22 cellular contexts compared by ENCODE assay signal in the genomic region with DNA sequence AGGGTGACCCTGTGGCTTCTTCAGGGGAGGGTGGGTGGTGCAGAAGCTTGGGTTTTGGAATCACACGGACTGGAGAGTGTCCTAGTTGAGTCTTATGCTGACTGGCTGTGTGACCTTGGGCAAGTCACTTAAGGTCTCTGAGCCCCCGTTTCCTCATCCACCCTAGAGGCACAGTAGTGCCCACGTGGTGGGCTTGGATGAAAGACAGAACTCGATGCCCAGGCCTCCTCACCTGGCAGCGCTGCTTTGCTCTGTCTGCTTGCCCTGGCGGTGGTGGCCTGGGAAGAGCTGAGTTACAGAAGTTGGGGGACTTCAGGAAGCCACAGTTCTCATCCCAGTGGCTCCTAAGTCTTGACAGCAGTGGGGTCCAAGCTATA.
"Had no signal": no experiment of that assay in that cellular context is flagged by ENCODE, and none has a peak within 500 bp of the region (broad histone marks: within the 10 kb centered on the region; RNA-seq: fewer than 3 reads in every experiment).

No MANE protein-coding gene starts in this region.

- DNase-seq: activated CD4-positive, alpha-beta T cell treated with anti-CD3 and anti-CD28 coated beads for 1 hour; activated CD4-positive, alpha-beta T cell treated with anti-CD3 and anti-CD28 coated beads, Interleukin-2, amount 50 U/mL, for 1 hour; activated gamma-delta T cell treated with Interleukin-2 at 50 U/mL for 16 hours; activated T-cell treated with anti-CD3 and anti-CD28 coated beads, Interleukin-2, amount 50 U/mL, for 1 hour; aorta; brain microvascular endothelial cell; central memory CD4-positive, alpha-beta T cell; dorsolateral prefrontal cortex; effector memory CD8-positive, alpha-beta T cell; glutamatergic neuron; kidney glomerular epithelial cell; midbrain; natural killer cell; nucleus accumbens; small intestine; T-helper 9 cell; upper lobe of left lung had no signal

- H3K27ac ChIP-seq: brain microvascular endothelial cell, hepatocyte, left lung, upper lobe of left lung had no signal

- H3K9me3 Mint-ChIP-seq: activated naive CD4-positive, alpha-beta T cell treated with anti-CD3 and anti-CD28 coated beads, Interleukin-2, amount 50 U/mL, for 24 hours; effector memory CD8-positive, alpha-beta T cell; natural killer cell; stimulated activated memory B cell treated with anti-CD40 and anti-IgM and Interleukin-4, amounts not matched to agents 10 μg/mL and 1 μg/mL and 100 μg/mL, for 72 hours had no signal

- H3K36me3 ChIP-seq: brain microvascular endothelial cell, left lung, upper lobe of left lung had no signal

- H3K4me3 ChIP-seq: dorsolateral prefrontal cortex, hepatocyte, left lung, upper lobe of left lung had no signal

- H3K27me3 Mint-ChIP-seq: activated naive CD4-positive, alpha-beta T cell treated with anti-CD3 and anti-CD28 coated beads, Interleukin-2, amount 50 U/mL, for 24 hours had no signal

- ATAC-seq: effector memory CD8-positive, alpha-beta T cell; left lung; natural killer cell; sciatic nerve; stimulated activated memory B cell treated with anti-CD40 and anti-IgM and Interleukin-4, amounts not matched to agents 10 μg/mL and 1 μg/mL and 100 μg/mL, for 72 hours had no signal

- H3K79me2 ChIP-seq: hepatocyte had no signal

- H3K4me2 ChIP-seq: hepatocyte had no signal

- H3K4me3 Mint-ChIP-seq: activated naive CD4-positive, alpha-beta T cell treated with anti-CD3 and anti-CD28 coated beads, Interleukin-2, amount 50 U/mL, for 24 hours; effector memory CD8-positive, alpha-beta T cell; natural killer cell; stimulated activated memory B cell treated with anti-CD40 and anti-IgM and Interleukin-4, amounts not matched to agents 10 μg/mL and 1 μg/mL and 100 μg/mL, for 72 hours had no signal

- H3K27ac Mint-ChIP-seq: natural killer cell; stimulated activated memory B cell treated with anti-CD40 and anti-IgM and Interleukin-4, amounts not matched to agents 10 μg/mL and 1 μg/mL and 100 μg/mL, for 72 hours had no signal

- H3K27me3 ChIP-seq: brain microvascular endothelial cell, hepatocyte, upper lobe of left lung had no signal

- H2AFZ ChIP-seq: hepatocyte had no signal

- H3K9me3 ChIP-seq: left lung, upper lobe of left lung had no signal

- H3K36me3 Mint-ChIP-seq: activated naive CD4-positive, alpha-beta T cell treated with anti-CD3 and anti-CD28 coated beads, Interleukin-2, amount 50 U/mL, for 24 hours; natural killer cell; stimulated activated memory B cell treated with anti-CD40 and anti-IgM and Interleukin-4, amounts not matched to agents 10 μg/mL and 1 μg/mL and 100 μg/mL, for 72 hours had no signal
